Comparison of ENCODE assay signal across 8 cellular contexts in genomic region chr12:108664338-108665258, GRCh38. TPM values are rescaled to one million over a fixed set of nuclear protein-coding genes. Genes with fewer than 3 reads are reported as not detected.
DNase-seq lines count a peak whose midpoint lies in the region; ATAC-seq and TF ChIP-seq lines count a peak whose summit lies in the region.

No MANE protein-coding gene starts in this region.

- H3K4me3 ChIP-seq in NB4 (ENCODE audit: low read depth, low read length): peak overlapping the region; percentile 32
- no peak overlapping the region for H3K4me3 ChIP-seq in upper lobe of right lung

- no peaks in the 10 kb centered on the region for H3K9me3 ChIP-seq in upper lobe of right lung

- H3K36me3 ChIP-seq in upper lobe of right lung: peaks cover 6% of the 10 kb centered on the region

- peak overlapping the region; percentile 96 for H3K27ac Mint-ChIP-seq in HFFc6
- H3K27ac Mint-ChIP-seq in progenitor cell of endocrine pancreas: peak overlapping the region; percentile 45

- H3K9me3 Mint-ChIP-seq in HFFc6: no peaks in the 10 kb centered on the region
- H3K9me3 Mint-ChIP-seq in progenitor cell of endocrine pancreas (ENCODE audit: low read depth): no peaks in the 10 kb centered on the region

- H3K4me3 Mint-ChIP-seq in HFFc6 (peak overlapping the region; percentile 82), progenitor cell of endocrine pancreas (ENCODE audit: low read depth) (no peak overlapping the region)

- ATAC-seq in Right ventricle myocardium superior (ENCODE audit: poor library complexity): peak; percentile 88
- ATAC-seq in upper lobe of right lung: peak; percentile 98

- H3K4me1 ChIP-seq in upper lobe of right lung: peaks cover 53% of the 10 kb centered on the region

- TF ChIP-seq CTCF in GM10266 (IDR thresholded peaks at IDR 0.05; ENCODE audit: control insufficient read depth, insufficient read depth, low read depth, missing control alignments) (peak; percentile 88), HFFc6 (IDR thresholded peaks at IDR 0.05) (peak; percentile 95), NB4 (IDR thresholded peaks at IDR 0.05; ENCODE audit: low read depth, low read length) (peak; percentile 95), progenitor cell of endocrine pancreas (IDR thresholded peaks at IDR 0.05; ENCODE audit: unreplicated experiment) (peak; percentile 94), upper lobe of right lung (IDR thresholded peaks at IDR 0.05) (peak; percentile 92)

- H3K4me1 Mint-ChIP-seq in HFFc6 (ENCODE audit: low read depth) (peaks cover 98% of the 10 kb centered on the region), progenitor cell of endocrine pancreas (ENCODE audit: low read depth) (peaks cover 9% of the 10 kb centered on the region)

- H3K27me3 Mint-ChIP-seq in HFFc6 (ENCODE audit: insufficient read depth): peaks cover 7% of the 10 kb centered on the region
- H3K27me3 Mint-ChIP-seq in progenitor cell of endocrine pancreas: no peaks in the 10 kb centered on the region

- peak overlapping the region; percentile 83 for H3K27ac ChIP-seq in upper lobe of right lung

- DNase-seq in GM10266 (ENCODE audit: extremely low spot score): peak; percentile 82
- DNase-seq in HFFc6: peak; percentile 93
- DNase-seq in NB4 (ENCODE audit: low read depth): peak; percentile 99
- DNase-seq in SKM-1 treated with dmso at 0.1 percent for 144 hours (lab: John Stamatoyannopoulos, UW; ENCODE audit: unreplicated experiment): peak; percentile 64
- peak; percentile 70 for DNase-seq in activated naive CD8-positive, alpha-beta T cell treated with anti-CD3 and anti-CD28 coated beads, Interleukin-2, amount 50 U/mL, for 16 hours (ENCODE audit: low read depth, low spot score)
- peak; percentile 77 for DNase-seq in Right ventricle myocardium superior
- DNase-seq in progenitor cell of endocrine pancreas (ENCODE audit: low spot score, unreplicated experiment): peak; percentile 66
- peak; percentile 77 for DNase-seq in upper lobe of right lung

- no peaks in the 10 kb centered on the region for H3K27me3 ChIP-seq in upper lobe of right lung

- intact Hi-C loops in Right ventricle myocardium superior (cut with DNase I) (loop anchor here (2.0 kb wide), 1 partner anchor 138 kb away; no protein-coding TSS in a partner anchor), upper lobe of right lung (cut with DNase I) (loop anchor here (5.0 kb wide), 1 partner anchor 138 kb away; no protein-coding TSS in a partner anchor)

- H3K36me3 Mint-ChIP-seq in HFFc6 (ENCODE audit: low read depth) (peaks cover 39% of the 10 kb centered on the region), progenitor cell of endocrine pancreas (ENCODE audit: insufficient read depth) (peaks cover 3% of the 10 kb centered on the region)

- no peak for TF ChIP-seq POLR2A in NB4 (IDR thresholded peaks at IDR 0.05; ENCODE audit: extremely low read depth, insufficient read length)

RNA-seq across cellular contexts. Expression of gene SELPLG, which starts 30.9 kb away (rescaled TPM):
- total RNA-seq in HFFc6 (2021; fragmentation: NEBNext Ultra II Directional; extraction: Animal tissue kit (Norgen Biotek cat#: 25700)): 1 to 10 TPM; 6.2 to 8.1 (median 7.1) TPM
- total RNA-seq in Right ventricle myocardium superior (4.2 TPM), progenitor cell of endocrine pancreas (not detected in 2 replicates), upper lobe of right lung (31.9 TPM)
